9 cellular contexts compared by ENCODE assay signal in the genomic region with DNA sequence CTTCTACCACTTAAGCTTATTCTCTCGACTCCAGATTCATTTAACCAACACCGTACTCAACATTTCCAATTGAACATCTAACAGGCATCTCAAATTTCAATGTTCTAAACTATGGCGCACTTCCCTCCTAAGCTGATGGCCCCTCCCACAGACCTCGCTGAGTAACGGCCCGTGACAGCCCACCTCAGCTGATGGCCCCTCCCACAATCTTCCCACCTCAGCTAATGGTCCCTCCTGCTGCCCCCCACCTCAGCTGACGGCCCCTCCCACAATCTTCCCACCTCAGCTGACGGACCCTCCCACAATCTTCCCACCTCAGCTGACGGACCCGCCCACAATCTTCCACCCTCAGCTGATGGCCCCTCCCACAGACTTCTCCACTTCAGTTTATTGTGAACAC. TPM values are rescaled to one million over a fixed set of nuclear protein-coding genes. Genes with fewer than 3 reads are reported as not detected.
"Had no signal": no experiment of that assay in that cellular context is flagged by ENCODE, and none has a peak within 500 bp of the region (broad histone marks: within the 10 kb centered on the region; RNA-seq: fewer than 3 reads in every experiment).

No MANE protein-coding gene starts in this region.

- H3K9me3 Mint-ChIP-seq: GM23338, HFFc6 had no signal

- DNase-seq: H9, HCEC 1CT, HFFc6, IMR-90, KBM-7 had no signal

- H3K4me3 Mint-ChIP-seq: GM23338, H9, HFFc6 had no signal

- H3K27ac Mint-ChIP-seq: GM23338, H9, HFFc6 had no signal

- H3K4me2 ChIP-seq: GM23338, KMS-11 had no signal

- H3K27ac ChIP-seq: KMS-11 had no signal

- H3K4me3 ChIP-seq: GM23338 had no signal

- H3K9ac ChIP-seq: KMS-11 had no signal

- ATAC-seq: GM23338 had no signal

- H2AFZ ChIP-seq: GM23338 had no signal

- H3K4me1 Mint-ChIP-seq: GM23338, H9 had no signal

RNA-seq across cellular contexts. Expression of a gene that starts 57.1 kb away (rescaled TPM):
- total RNA-seq: GM23338, H1, H9, HFFc6, HT-29, IMR-90 had no signal
- polyA plus RNA-seq: GM23338, H1, IMR-90 had no signal
